18 cellular contexts compared by ENCODE assay signal in genomic region chr12:52389313-52390207, GRCh38. TPM values are rescaled to one million over a fixed set of nuclear protein-coding genes. Genes with fewer than 3 reads are reported as not detected.
DNase-seq lines count a peak whose midpoint lies in the region; ATAC-seq and TF ChIP-seq lines count a peak whose summit lies in the region.
"Had no signal": no experiment of that assay in that cellular context is flagged by ENCODE, and none has a peak within 500 bp of the region (broad histone marks: within the 10 kb centered on the region; RNA-seq: fewer than 3 reads in every experiment).

No MANE protein-coding gene starts in this region.

- H3K27me3 Mint-ChIP-seq in activated T-cell treated with anti-CD3 and anti-CD28 coated beads, Interleukin-2, amount 50 U/mL, for 24 hours, result peaks cover 7% of the 10 kb centered on the region

- no peak overlapping the region for H3K4ac ChIP-seq in mesendoderm (ENCODE audit: low read depth, low read length)

- no peaks in the 10 kb centered on the region for H3K27me3 ChIP-seq in dorsolateral prefrontal cortex
- no peaks in the 10 kb centered on the region for H3K27me3 ChIP-seq in mesendoderm (ENCODE audit: insufficient read depth, low read length, poor library complexity)

- no peak overlapping the region for H4K8ac ChIP-seq in mesendoderm (ENCODE audit: low read depth, low read length)

- no peak overlapping the region for H3K9ac ChIP-seq in mesendoderm (ENCODE audit: low read length)

- no peaks in the 10 kb centered on the region for H3K79me2 ChIP-seq in mesendoderm (ENCODE audit: control insufficient read depth, insufficient read depth, low read length)

- no peak overlapping the region for H3K18ac ChIP-seq in mesendoderm (ENCODE audit: low read length)

- H3K36me3 Mint-ChIP-seq in activated T-cell treated with anti-CD3 and anti-CD28 coated beads, Interleukin-2, amount 50 U/mL, for 24 hours (ENCODE audit: low read depth), result no peaks in the 10 kb centered on the region

- no peak overlapping the region for H4K5ac ChIP-seq in mesendoderm (ENCODE audit: low read length)

- H3K4me3 ChIP-seq in dorsolateral prefrontal cortex, result no peak overlapping the region
- no peak overlapping the region for H3K4me3 ChIP-seq in mesendoderm (ENCODE audit: low read length)
- H3K4me3 ChIP-seq: stomach had no signal

- no peak overlapping the region for H2BK15ac ChIP-seq in mesendoderm (replicated peaks; ENCODE audit: low read depth)

- no CpG with 5 or more reads among the region's 9 CpGs for WGBS in mesendoderm (ENCODE audit: extremely low coverage, insufficient coverage, low lambda C conversion rate)

- no peak overlapping the region for H3K4me2 ChIP-seq in mesendoderm (ENCODE audit: low read length)

- no peak for TF ChIP-seq CTCF in dorsolateral prefrontal cortex (IDR thresholded peaks at IDR 0.05 in 54 of 56, conservative IDR thresholded peaks at IDR 0.05 in 2 of 56; ENCODE audit: low read depth in 1 of 56, partially characterized antibody in 56 of 56)

- H3K4me1 ChIP-seq in mesendoderm (ENCODE audit: control insufficient read depth, low read depth, low read length), result peaks cover 3% of the 10 kb centered on the region

- no peaks in the 10 kb centered on the region for H3K9me3 Mint-ChIP-seq in activated T-cell treated with anti-CD3 and anti-CD28 coated beads, Interleukin-2, amount 50 U/mL, for 24 hours

- H3K36me3 ChIP-seq in mesendoderm (ENCODE audit: control insufficient read depth, insufficient read depth, low read length), result no peaks in the 10 kb centered on the region
- H3K36me3 ChIP-seq: stomach had no signal

- H3K56ac ChIP-seq in mesendoderm (ENCODE audit: low read length), result no peak overlapping the region

- no peak for ATAC-seq in GM18870 (IDR thresholded peaks at IDR 0.05; ENCODE audit: unreplicated experiment)
- ATAC-seq: sciatic nerve had no signal

- H2BK5ac ChIP-seq in mesendoderm (ENCODE audit: low read length), result no peak overlapping the region

- no peak overlapping the region for H2AK5ac ChIP-seq in mesendoderm (ENCODE audit: low read length)

- no peak overlapping the region for H2BK120ac ChIP-seq in mesendoderm (ENCODE audit: low read depth, low read length)

- H3K4me3 Mint-ChIP-seq in activated T-cell treated with anti-CD3 and anti-CD28 coated beads, Interleukin-2, amount 50 U/mL, for 24 hours, result no peak overlapping the region

- no peak overlapping the region for H3K27ac Mint-ChIP-seq in activated T-cell treated with anti-CD3 and anti-CD28 coated beads, Interleukin-2, amount 50 U/mL, for 24 hours

- no peaks in the 10 kb centered on the region for H3K79me1 ChIP-seq in mesendoderm (ENCODE audit: low read length)

- no peaks in the 10 kb centered on the region for H3K4me1 Mint-ChIP-seq in activated T-cell treated with anti-CD3 and anti-CD28 coated beads, Interleukin-2, amount 50 U/mL, for 24 hours (ENCODE audit: low read depth)

- intact Hi-C loops in dorsolateral prefrontal cortex (cut with DNase I), result loop anchor here in 1 of 2 donors (5.0 to 10.0 kb wide), 2 partner anchors 483 to 585 kb away; no protein-coding TSS in a partner anchor

- peak; percentile 61 for DNase-seq in NCI-H226
- peak in 7 of 10 donors; percentile 52 to 81 (median 68) for DNase-seq in dorsolateral prefrontal cortex
- DNase-seq in mesendoderm, result peak; percentile 67
- DNase-seq in stromal cell of bone marrow (ENCODE audit: low read depth), result peak; percentile 25
- DNase-seq in activated T-cell treated with anti-CD3 and anti-CD28 coated beads, Interleukin-2, amount 50 U/mL, for 24 hours, result no peak
- DNase-seq in T-helper 2 cell, result no peak
- no peak for DNase-seq in NOMO-1 treated with DMSO at 0.1 percent for 48 hours (lab: John Stamatoyannopoulos, UW; ENCODE audit: unreplicated experiment)
- DNase-seq: activated naive CD4-positive, alpha-beta T cell treated with anti-CD3 and anti-CD28 coated beads, Interleukin-2, amount 50 U/mL, for 16 hours; cortex of kidney; foreskin melanocyte; KG1; NCI-H1436; NCI-H748 treated with DMSO at 0.1 percent for 48 hours; SIG-M5; stomach had no signal

- H3K23ac ChIP-seq in mesendoderm (ENCODE audit: low read length), result no peak overlapping the region

- H3K27ac ChIP-seq in dorsolateral prefrontal cortex, result peak overlapping the region in 21 of 59 donors; percentile 5 to 78 (median 59)
- H3K27ac ChIP-seq in mesendoderm (ENCODE audit: low read depth, low read length), result no peak overlapping the region
- H3K27ac ChIP-seq: stomach had no signal

RNA-seq across cellular contexts. Expression of gene KRT84, which starts 4.1 kb away (rescaled TPM):
- total RNA-seq in dorsolateral prefrontal cortex, result under 1 TPM in 10 of 120 experiments, not detected in 110; 0.20 to 0.36 (median 0.24) TPM
- not detected for polyA plus RNA-seq in mesendoderm (2013, experiment 1 of 2)
- polyA plus RNA-seq in mesendoderm (2013, experiment 2 of 2), result not detected
- total RNA-seq: Daoy, sciatic nerve, stomach had no signal
- polyA plus RNA-seq: stomach had no signal

RNA-seq across cellular contexts. Expression of gene KRT82, which starts 16.6 kb away (rescaled TPM):
- under 1 TPM in 2 of 120 experiments, not detected in 118; 0.16 to 0.21 TPM for total RNA-seq in dorsolateral prefrontal cortex
- polyA plus RNA-seq in mesendoderm (2013, experiment 1 of 2), result not detected
- not detected for polyA plus RNA-seq in mesendoderm (2013, experiment 2 of 2)
- total RNA-seq: Daoy, sciatic nerve, stomach had no signal
- polyA plus RNA-seq: stomach had no signal

RNA-seq across cellular contexts. Expression of gene KRT85, which starts 22.3 kb away (rescaled TPM):
- total RNA-seq in dorsolateral prefrontal cortex, result not detected
- not detected for polyA plus RNA-seq in mesendoderm (2013, experiment 1 of 2)
- not detected for polyA plus RNA-seq in mesendoderm (2013, experiment 2 of 2)
- total RNA-seq: sciatic nerve, stomach had no signal
- polyA plus RNA-seq: stomach had no signal

RNA-seq across cellular contexts. Expression of gene KRT75, which starts 44.6 kb away (rescaled TPM):
- not detected for total RNA-seq in dorsolateral prefrontal cortex
- not detected for polyA plus RNA-seq in mesendoderm (2013, experiment 1 of 2)
- polyA plus RNA-seq in mesendoderm (2013, experiment 2 of 2), result not detected
- total RNA-seq: sciatic nerve, stomach had no signal
- polyA plus RNA-seq: stomach had no signal

Comparison
In these comparisons a context has a peak if more than half of its experiments do, and no peak if none do; other contexts are left out.
1. DNase-seq: peak in NCI-H226 (single experiment), dorsolateral prefrontal cortex (7 of 10), mesendoderm (single experiment) and stromal cell of bone marrow (single experiment); none in activated T-cell treated with anti-CD3 and anti-CD28 coated beads, Interleukin-2, amount 50 U/mL, for 24 hours (single experiment), T-helper 2 cell (0 of 5) and NOMO-1 treated with DMSO at 0.1 percent for 48 hours (single experiment).